Comparison of ENCODE assay signal across 8 cellular contexts in the genomic region with DNA sequence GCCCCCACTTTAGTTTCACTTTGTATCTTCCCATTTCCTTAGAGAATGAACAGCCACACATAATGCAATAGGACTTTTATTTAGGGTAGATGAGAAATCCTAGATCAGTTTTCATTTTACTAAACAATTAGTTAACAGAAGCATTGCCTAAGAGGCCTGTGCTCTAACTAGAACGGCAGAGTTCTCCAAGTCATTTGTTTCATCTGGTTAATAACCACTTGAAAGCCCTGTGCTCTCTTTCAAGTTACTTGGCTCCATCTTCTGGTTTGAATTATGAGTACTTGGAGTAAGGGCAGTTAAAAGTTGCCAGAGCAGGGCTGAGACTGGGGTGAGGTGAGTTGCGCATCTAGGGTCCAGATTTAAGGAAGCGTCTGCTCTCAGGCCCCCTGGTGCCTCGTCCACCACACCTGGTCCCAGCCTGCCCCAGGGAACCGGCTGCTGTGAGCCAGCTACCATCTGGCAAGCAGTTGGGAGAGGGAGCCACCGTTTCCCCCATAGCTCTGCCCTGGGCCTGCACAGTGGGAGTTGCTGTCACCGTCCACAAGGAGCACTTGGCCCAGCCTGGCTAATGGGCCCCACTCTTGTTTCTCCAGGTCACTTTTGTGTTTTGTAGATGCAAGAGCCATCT. TPM values are rescaled to one million over a fixed set of nuclear protein-coding genes. Genes with fewer than 3 reads are reported as not detected.
DNase-seq lines count a peak whose midpoint lies in the region; ATAC-seq and TF ChIP-seq lines count a peak whose summit lies in the region.

No MANE protein-coding gene starts in this region.

- no peaks in the 10 kb centered on the region for H3K36me3 Mint-ChIP-seq in activated CD8-positive, alpha-beta T cell treated with anti-CD3 and anti-CD28 coated beads, Interleukin-2, amount 10 ng/mL, durations not matched to agents 7 days and 5 days (ENCODE audit: low read depth)

- WGBS in heart right ventricle, 2 donors, result 21 to 27% methylated on average over 7 of the region's 7 CpGs

- no peaks in the 10 kb centered on the region for H3K9me3 Mint-ChIP-seq in activated CD8-positive, alpha-beta T cell treated with anti-CD3 and anti-CD28 coated beads, Interleukin-2, amount 10 ng/mL, durations not matched to agents 7 days and 5 days (ENCODE audit: insufficient read depth)

- TF ChIP-seq CTCF in A673 (conservative IDR thresholded peaks at IDR 0.05; ENCODE audit: low read depth, low read length), result peak; percentile 69
- 0 out of 3 replicates have a peak, but pooled peaks have one; percentile 16 for TF ChIP-seq CTCF in GM12872 (IDR thresholded peaks at IDR 0.05; ENCODE audit: insufficient read depth, low read depth, low read length)
- peak in 8 of 9 donors; percentile 18 to 73 (median 61) for TF ChIP-seq CTCF in heart right ventricle (IDR thresholded peaks at IDR 0.05)

- peak overlapping the region; percentile 46 for H3K4me3 Mint-ChIP-seq in activated CD8-positive, alpha-beta T cell treated with anti-CD3 and anti-CD28 coated beads, Interleukin-2, amount 10 ng/mL, durations not matched to agents 7 days and 5 days

- peaks cover 10% of the 10 kb centered on the region for H3K4me1 Mint-ChIP-seq in activated CD8-positive, alpha-beta T cell treated with anti-CD3 and anti-CD28 coated beads, Interleukin-2, amount 10 ng/mL, durations not matched to agents 7 days and 5 days (ENCODE audit: low read depth)

- H3K36me3 ChIP-seq in A673 (ENCODE audit: insufficient read depth, low read length, poor library complexity, severe bottlenecking), result no peaks in the 10 kb centered on the region
- H3K36me3 ChIP-seq in heart right ventricle, result no peaks in the 10 kb centered on the region

- H3K27ac Mint-ChIP-seq in activated CD8-positive, alpha-beta T cell treated with anti-CD3 and anti-CD28 coated beads, Interleukin-2, amount 10 ng/mL, durations not matched to agents 7 days and 5 days, result no peak overlapping the region

- intact Hi-C loops in A673 (cut with micrococcal nuclease; ENCODE audit: unreplicated experiment), result loop anchor here (1.0 to 5.0 kb wide), 3 partner anchors 280 to 465 kb away; no protein-coding TSS in a partner anchor
- intact Hi-C loops in heart right ventricle (cut with DNase I), result loop anchor here (2.0 to 10.0 kb wide), 12 partner anchors 50 to 317 kb away; a partner anchor contains a TSS

- POLR2A ChIA-PET in A673 (lab: Charles Lee; ENCODE audit: low non-redundant PET), result no interaction called here
- POLR2A ChIA-PET in activated CD8-positive, alpha-beta T cell treated with anti-CD3 and anti-CD28 coated beads, Interleukin-2, amount 10 ng/mL, durations not matched to agents 7 days and 5 days (lab: Charles Lee), result interaction anchor here (0.7 kb wide), 1 partner anchor 325 kb away, joined by 3 read pairs; no protein-coding TSS in a partner anchor

- H3K27me3 Mint-ChIP-seq in activated CD8-positive, alpha-beta T cell treated with anti-CD3 and anti-CD28 coated beads, Interleukin-2, amount 10 ng/mL, durations not matched to agents 7 days and 5 days (ENCODE audit: low read depth), result peaks cover 2% of the 10 kb centered on the region

- H3K9me3 ChIP-seq in A673 (ENCODE audit: low read depth, low read length, poor library complexity, severe bottlenecking) (no peaks in the 10 kb centered on the region), heart right ventricle (no peaks in the 10 kb centered on the region)

- CTCF ChIA-PET in A673 (lab: Charles Lee), result interaction anchor here (1.3 kb wide), 1 partner anchor 280 kb away, joined by 5 read pairs; no protein-coding TSS in a partner anchor
- CTCF ChIA-PET in activated CD8-positive, alpha-beta T cell treated with anti-CD3 and anti-CD28 coated beads, Interleukin-2, amount 10 ng/mL, durations not matched to agents 7 days and 5 days (lab: Charles Lee), result interaction anchor here (1.0 to 5.4 kb wide), 4 partner anchors 271 to 320 kb away, joined by 3 to 59 read pairs (median 10); a partner anchor contains a TSS

- DNase-seq in A673 (ENCODE audit: low spot score) (peak; percentile 85), NCI-H2196 treated with DMSO at 0.1 percent for 48 hours (lab: John Stamatoyannopoulos, UW; ENCODE audit: unreplicated experiment) (peak; percentile 27), heart right ventricle (peak; percentile 21 to 23), pulmonary artery endothelial cell (ENCODE audit: low read depth, low spot score) (peak; percentile 24)
- DNase-seq in activated CD8-positive, alpha-beta T cell treated with anti-CD3 and anti-CD28 coated beads, Interleukin-2, amount 10 ng/mL, durations not matched to agents 7 days and 5 days, result no peak

- H3K4me3 ChIP-seq in A673 (ENCODE audit: low read depth, low read length, poor library complexity, severe bottlenecking) (peak overlapping the region; percentile 20), heart right ventricle (peak overlapping the region in 5 of 10 donors; percentile 4 to 31 (median 24))

- H3K27ac ChIP-seq in A673 (ENCODE audit: low read depth, low read length, poor library complexity, severe bottlenecking), result no peak overlapping the region
- peak overlapping the region in 9 of 10 donors; percentile 24 to 78 (median 66) for H3K27ac ChIP-seq in heart right ventricle

- H3K27me3 ChIP-seq in A673 (replicated peaks; ENCODE audit: insufficient read depth, low read depth, low read length, poor library complexity) (no peaks in the 10 kb centered on the region), heart right ventricle (no peaks in the 10 kb centered on the region)

- ATAC-seq in HG02885 (IDR thresholded peaks at IDR 0.05; ENCODE audit: poor library complexity, unreplicated experiment) (peak; percentile 77), heart right ventricle (peak; percentile 74 to 89 (median 84)), GM18517 (IDR thresholded peaks at IDR 0.05; ENCODE audit: unreplicated experiment) (no peak)
- peak; percentile 71 for ATAC-seq in activated CD8-positive, alpha-beta T cell treated with anti-CD3 and anti-CD28 coated beads, Interleukin-2, amount 10 ng/mL, durations not matched to agents 7 days and 5 days

- peaks cover 14% of the 10 kb centered on the region for H3K4me1 ChIP-seq in A673 (ENCODE audit: insufficient read depth, low read length, poor library complexity, severe bottlenecking)
- peaks cover 3 to 60% (median 36%) of the 10 kb centered on the region in 9 donors for H3K4me1 ChIP-seq in heart right ventricle

- no TSS peak for BruUV-seq in A673 (replicated peaks; lab: Mats Ljungman, UMichigan)

RNA-seq across cellular contexts. Expression of a gene that starts 18.1 kb away (rescaled TPM):
- total RNA-seq in A673 (2021) (not detected in 2 replicates), heart right ventricle (1 to 10 TPM; 2.2 to 9.4 (median 6.3) TPM), pulmonary artery endothelial cell (0.20 and 1.2 TPM in 2 replicates)
- not detected for total RNA-seq in activated CD8-positive, alpha-beta T cell treated with anti-CD3 and anti-CD28 coated beads, Interleukin-2, amount 10 ng/mL, durations not matched to agents 7 days and 5 days
- 1 to 10 TPM; 1.2 to 1.6 TPM for polyA plus RNA-seq in heart right ventricle

Comparison
In these comparisons a context has a peak if more than half of its experiments do, and no peak if none do; other contexts are left out.
1. CTCF ChIP-seq: peak in every context shown above with its lines; median percentile 69 in A673; 61 in heart right ventricle; 16 in GM12872.